In the genomic region with DNA sequence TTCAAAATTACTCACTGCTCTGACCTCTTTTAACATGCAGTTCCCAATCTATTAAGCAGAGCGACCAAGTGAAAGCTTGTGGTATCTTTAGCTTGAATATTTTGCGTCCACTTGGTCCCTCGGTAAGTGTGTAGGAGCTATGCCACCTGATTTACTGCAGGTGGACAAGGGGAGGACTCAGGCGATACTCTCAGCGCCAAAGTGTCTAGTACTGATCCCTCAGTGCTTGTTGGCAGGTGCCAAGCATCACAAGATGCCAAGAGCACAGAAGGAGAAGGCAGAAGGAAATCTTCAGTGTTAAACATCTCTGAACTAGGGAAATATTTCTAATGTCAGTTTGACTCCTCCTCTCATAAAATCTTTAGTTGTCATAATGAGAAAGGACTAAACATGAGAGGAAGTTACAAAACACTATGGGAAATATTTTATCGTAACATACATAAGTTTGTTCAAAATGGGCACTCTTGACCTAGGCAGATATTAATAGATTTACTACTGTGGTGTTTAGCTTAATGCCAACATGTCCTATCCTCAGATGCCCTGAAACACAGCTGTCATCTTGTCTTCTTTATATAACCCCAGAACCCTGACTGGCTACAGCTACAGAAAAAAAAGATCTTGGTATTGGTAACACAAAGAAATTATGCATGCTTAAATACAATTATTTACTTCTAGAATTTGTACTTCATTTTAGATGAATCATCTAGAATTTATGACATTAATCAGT, we compare ENCODE assay signal across 17 cellular contexts. TPM values are rescaled to one million over a fixed set of nuclear protein-coding genes. Genes with fewer than 3 reads are reported as not detected.
"Had no signal": no experiment of that assay in that cellular context is flagged by ENCODE, and none has a peak within 500 bp of the region (broad histone marks: within the 10 kb centered on the region; RNA-seq: fewer than 3 reads in every experiment).

No MANE protein-coding gene starts in this region.

- H3K9me3 ChIP-seq: colonic mucosa, uterus had no signal

- H3K4me1 ChIP-seq: colonic mucosa, esophagus muscularis mucosa, uterus had no signal

- FAIRE-seq: astrocyte, frontal cortex had no signal

- H3K4me3 ChIP-seq: colonic mucosa, esophagus muscularis mucosa, lung, uterus had no signal

- H3K27ac ChIP-seq: colonic mucosa, esophagus muscularis mucosa, uterus, VCaP had no signal

- H3K36me3 ChIP-seq: colonic mucosa, esophagus muscularis mucosa, uterus had no signal

- ATAC-seq: activated naive CD4-positive, alpha-beta T cell treated with anti-CD3 and anti-CD28 coated beads, Interleukin-2, amount 50 U/mL, for 72 hours; natural killer cell; stimulated activated naive B cell treated with anti-CD40 and anti-IgM and Interleukin-4, amounts not matched to agents 10 μg/mL and 1 μg/mL and 100 μg/mL, for 72 hours; T-helper 17 cell had no signal

- H3K27me3 ChIP-seq: colonic mucosa, esophagus muscularis mucosa, uterus had no signal

- DNase-seq: activated T-cell treated with anti-CD3 and anti-CD28 coated beads, Interleukin-2, amount 50 U/mL, for 1 hour; central memory CD4-positive, alpha-beta T cell; colonic mucosa; hypothalamus; natural killer cell; stimulated activated CD4-positive, alpha-beta T cell treated with anti-CD3 and anti-CD28 coated beads, Interleukin-1b, Interleukin-23, amount 100 ng/mL, for 48 hours; stimulated activated naive B cell treated with anti-CD40 and anti-IgM and Interleukin-4, amounts not matched to agents 10 μg/mL and 1 μg/mL and 100 μg/mL, for 72 hours; SW 1271; T-helper 17 cell; trophoblast cell; uterus had no signal

RNA-seq across cellular contexts. Expression of a gene that starts 19.5 kb away (rescaled TPM):
- total RNA-seq: activated naive CD4-positive, alpha-beta T cell treated with anti-CD3 and anti-CD28 coated beads, Interleukin-2, amount 50 U/mL, for 72 hours; astrocyte had no signal
